ENCODE assay signal across 13 cellular contexts in genomic region chr20:23161244-23161875, GRCh38.
A peak's percentile ranks its signal among the peaks of the same experiment; 100 is the strongest.
DNase-seq lines count a peak whose midpoint lies in the region; ATAC-seq and TF ChIP-seq lines count a peak whose summit lies in the region.
"Had no signal": no experiment of that assay in that cellular context is flagged by ENCODE, and none has a peak within 500 bp of the region (broad histone marks: within the 10 kb centered on the region; RNA-seq: fewer than 3 reads in every experiment).

No MANE protein-coding gene starts in this region.

- H3K27ac ChIP-seq in Panc1 (ENCODE audit: low read length) (no peak overlapping the region), esophagus squamous epithelium (peak overlapping the region; percentile 79 to 84 (median 82)), skin epidermis (peak overlapping the region in 20 of 21 experiments; percentile 26 to 80 (median 66)), A673 (ENCODE audit: low read depth, low read length, poor library complexity, severe bottlenecking) (no peak overlapping the region)

- H3K27me3 ChIP-seq in Panc1 (ENCODE audit: control insufficient read depth, insufficient read depth, low read length) (no peaks in the 10 kb centered on the region), esophagus squamous epithelium (no peaks in the 10 kb centered on the region), A673 (replicated peaks; ENCODE audit: insufficient read depth, low read depth, low read length, poor library complexity) (no peaks in the 10 kb centered on the region)

- CTCF ChIA-PET in Panc1 (lab: Charles Lee), result no interaction called here
- CTCF ChIA-PET in A673 (lab: Charles Lee), result no interaction called here

- H3K4me3 ChIP-seq in Panc1 (ENCODE audit: low read depth in 2 of 2, low read length in 2 of 2) (no peak overlapping the region), esophagus squamous epithelium (no peak overlapping the region), skin epidermis (no peak overlapping the region), A673 (ENCODE audit: low read depth, low read length, poor library complexity, severe bottlenecking) (no peak overlapping the region)

- BruUV-seq in Panc1 (replicated peaks; lab: Mats Ljungman, UMichigan) (no TSS peak), A673 (replicated peaks; lab: Mats Ljungman, UMichigan) (no TSS peak)

- ATAC-seq in GM19351 (IDR thresholded peaks at IDR 0.05; ENCODE audit: unreplicated experiment) (peak; percentile 41), Panc1 (0 out of 2 replicates have a peak, but pooled peaks have one; percentile 18), GM19455 (IDR thresholded peaks at IDR 0.05; ENCODE audit: unreplicated experiment) (no peak), HG03469 (IDR thresholded peaks at IDR 0.05; ENCODE audit: unreplicated experiment) (no peak)

- no peak for DNase-seq in Panc1 (ENCODE audit: low read depth, low spot score)
- no peak for DNase-seq in esophagus squamous epithelium (lab: John Stamatoyannopoulos, UW)
- DNase-seq in A673 (ENCODE audit: low spot score), result no peak
- DNase-seq in DMS 273 (lab: John Stamatoyannopoulos, UW; ENCODE audit: unreplicated experiment), result no peak
- DNase-seq: activated CD8-positive, alpha-beta memory T cell treated with anti-CD3 and anti-CD28 coated beads for 24 hours; head of caudate nucleus; naive B cell; NCI-H1048; stimulated activated CD4-positive, alpha-beta T cell treated with anti-CD3 and anti-CD28 coated beads, Interleukin-4, amount 100 ng/mL, for 24 hours had no signal

- intact Hi-C loops in Panc1 (cut with micrococcal nuclease; ENCODE audit: unreplicated experiment), result no loop called here
- intact Hi-C loops in esophagus squamous epithelium (cut with DNase I), result no loop called here
- intact Hi-C loops in A673 (cut with micrococcal nuclease; ENCODE audit: unreplicated experiment), result no loop called here

- in situ Hi-C loops in Panc1 (cut with HindIII; ENCODE audit: low pct_unique_long_range_greater_than_20kb, low sequenced_read_pairs), result no loop called here

- H3K4me1 ChIP-seq in Panc1 (ENCODE audit: control insufficient read depth, insufficient read depth, low read length), result no peaks in the 10 kb centered on the region
- H3K4me1 ChIP-seq in esophagus squamous epithelium, result peaks cover 36 to 70% (median 55%) of the 10 kb centered on the region in 3 donors
- peaks cover 9% of the 10 kb centered on the region for H3K4me1 ChIP-seq in A673 (ENCODE audit: insufficient read depth, low read length, poor library complexity, severe bottlenecking)

- H3K9me3 ChIP-seq in Panc1 (ENCODE audit: control insufficient read depth, insufficient read depth, low read depth, low read length) (no peaks in the 10 kb centered on the region), esophagus squamous epithelium (no peaks in the 10 kb centered on the region), A673 (ENCODE audit: low read depth, low read length, poor library complexity, severe bottlenecking) (no peaks in the 10 kb centered on the region)

- TF ChIP-seq POLR2A in esophagus squamous epithelium (IDR thresholded peaks at IDR 0.05), result no peak

- POLR2A ChIA-PET in Panc1 (lab: Charles Lee), result no interaction called here
- POLR2A ChIA-PET in A673 (lab: Charles Lee; ENCODE audit: low non-redundant PET), result no interaction called here

- H3K36me3 ChIP-seq in Panc1 (ENCODE audit: control insufficient read depth, insufficient read depth, low read length) (no peaks in the 10 kb centered on the region), esophagus squamous epithelium (no peaks in the 10 kb centered on the region), A673 (ENCODE audit: insufficient read depth, low read length, poor library complexity, severe bottlenecking) (no peaks in the 10 kb centered on the region)

- WGBS in esophagus squamous epithelium, 2 donors, result 27 to 30% methylated on average over 2 to 9 of the region's 17 CpGs

- TF ChIP-seq CTCF in Panc1 (IDR thresholded peaks at IDR 0.05) (no peak), esophagus squamous epithelium (IDR thresholded peaks at IDR 0.05) (no peak), A673 (conservative IDR thresholded peaks at IDR 0.05; ENCODE audit: low read depth, low read length) (no peak)

Comparison
In these comparisons a context has a peak if more than half of its experiments do, and no peak if none do; other contexts are left out.
1. ATAC-seq: peak in GM19351 (single experiment) and Panc1 (single experiment); none in GM19455 (single experiment) and HG03469 (single experiment).
2. H3K27ac ChIP-seq: peak in esophagus squamous epithelium (4 of 4) and skin epidermis (20 of 21); none in Panc1 (single experiment) and A673 (single experiment).